Comparison of ENCODE assay signal across 7 cellular contexts in genomic region chr12:55738113-55739024, GRCh38. TPM values are rescaled to one million over a fixed set of nuclear protein-coding genes. Genes with fewer than 3 reads are reported as not detected.
DNase-seq lines count a peak whose midpoint lies in the region; ATAC-seq, FAIRE-seq and TF ChIP-seq lines count a peak whose summit lies in the region.

No MANE protein-coding gene starts in this region.

- in situ Hi-C loops in K562 (cut with MboI): loop anchor here (5.0 kb wide), 2 partner anchors 204 to 294 kb away; no protein-coding TSS in a partner anchor
- in situ Hi-C loops in gastrocnemius medialis (cut with MboI; ENCODE audit: low sequenced_read_pairs in 4 of 4): loop anchor here (5.0 to 10.0 kb wide), 4 partner anchors 79 to 204 kb away; partner anchors contain the start of genes DNAJC14 (in 1 of the 4), ORMDL2 (in 1 of the 4) and SARNP (in 1 of the 4)

- intact Hi-C loops in K562 (cut with micrococcal nuclease): loop anchor here (1.0 to 5.0 kb wide), 5 partner anchors 59 to 551 kb away; partner anchors contain the start of gene RPS26
- intact Hi-C loops in gastrocnemius medialis (cut with DNase I; ENCODE audit: low total_unique reads): loop anchor here (1.0 to 2.0 kb wide), 2 partner anchors 58 to 202 kb away; no protein-coding TSS in a partner anchor

- POLR2A ChIA-PET in K562 (lab: Yijun Ruan, JAX): interaction anchor here (0.5 to 3.7 kb wide), 23 partner anchors 9 to 978 kb away, joined by 3 to 25 read pairs (median 3); partner anchors contain the start of genes CD63, ORMDL2, PYM1 and RAB5B

- BruUV-seq in K562 (replicated peaks; lab: Mats Ljungman, UMichigan): no TSS peak

- H3K36me3 ChIP-seq in K562 (ENCODE audit: control insufficient read depth, insufficient read depth, low read length) (no peaks in the 10 kb centered on the region), gastrocnemius medialis (no peaks in the 10 kb centered on the region)

- H4K20me1 ChIP-seq in K562 (replicated peaks; ENCODE audit: control insufficient read depth, insufficient read depth, low read length): no peaks in the 10 kb centered on the region

- TF ChIP-seq POLR2A in K562 (conservative IDR thresholded peaks at IDR 0.05) (no peak), gastrocnemius medialis (IDR thresholded peaks at IDR 0.05) (no peak)

- peaks cover under 1% of the 10 kb centered on the region; the same call in 2 of the 3 replicates for H3K79me2 ChIP-seq in K562 (ENCODE audit: control insufficient read depth, insufficient read depth, low read length)

- H2AFZ ChIP-seq in K562 (ENCODE audit: low read depth, low read length): peak overlapping the region; percentile 95

- H3K9me3 ChIP-seq in K562 (replicated peaks; ENCODE audit: control insufficient read depth, insufficient read depth, low read depth, low read length) (no peaks in the 10 kb centered on the region; the same call in 1 of the 2 replicates), gastrocnemius medialis (no peaks in the 10 kb centered on the region)

- peaks cover 21 to 24% of the 10 kb centered on the region in 2 experiments for H3K4me1 ChIP-seq in K562 (replicated peaks in 1 of 2; ENCODE audit: control insufficient read depth in 2 of 2, insufficient read depth in 2 of 2, low read length in 2 of 2)
- peaks cover 6 to 11% of the 10 kb centered on the region in 2 donors for H3K4me1 ChIP-seq in gastrocnemius medialis

- peak; percentile 66 to 91 (median 85) for TF ChIP-seq CTCF in K562 (IDR thresholded peaks at IDR 0.05 in 2 of 3, conservative IDR thresholded peaks at IDR 0.05 in 1 of 3; ENCODE audit: insufficient read depth in 2 of 3, low read depth in 1 of 3, low read length in 3 of 3)
- TF ChIP-seq CTCF in gastrocnemius medialis (IDR thresholded peaks at IDR 0.05 in 4 of 5, conservative IDR thresholded peaks at IDR 0.05 in 1 of 5): peak; percentile 80 to 96 (median 85)

- peak; percentile 88 for ATAC-seq in HG02943 (IDR thresholded peaks at IDR 0.05; ENCODE audit: low read depth, unreplicated experiment)
- peak; percentile 74 for ATAC-seq in K562
- peak; percentile 70 to 79 for ATAC-seq in gastrocnemius medialis

- peak; percentile 94 for TF ChIP-seq RAD21 in K562 (CRISPR knock-in tag; conservative IDR thresholded peaks at IDR 0.05 in 1 of 2, IDR thresholded peaks at IDR 0.05 in 1 of 2)

- DNase-seq in GM18507 (ENCODE audit: extremely low spot score, insufficient read length, low read depth) (no peak), NCI-H1694 treated with DMSO at 0.1 percent for 48 hours (lab: John Stamatoyannopoulos, UW) (peak; percentile 89), T-helper 22 cell (ENCODE audit: low read depth) (peak; percentile 60), K562 (ENCODE audit: extremely low read depth in 1 of 4, low spot score in 3 of 4) (peak; percentile 57 to 85 (median 58)), gastrocnemius medialis (no peak)

- H3K9me1 ChIP-seq in K562 (ENCODE audit: control insufficient read depth, insufficient read depth, low read length): no peaks in the 10 kb centered on the region

- no peak for TF ChIP-seq EP300 in K562 (IDR thresholded peaks at IDR 0.05; ENCODE audit: low read length)

- no peaks in the 10 kb centered on the region for H3K27me3 ChIP-seq in K562 (ENCODE audit: control insufficient read depth in 2 of 2, insufficient read depth in 2 of 2, low read length in 2 of 2)
- H3K27me3 ChIP-seq in gastrocnemius medialis: no peaks in the 10 kb centered on the region

- CTCF ChIA-PET in K562 (lab: Yijun Ruan, JAX; ENCODE audit: low intra/inter-chr PET ratio): interaction anchor here (0.6 to 2.2 kb wide), 14 partner anchors 9 to 551 kb away, joined by 3 to 20 read pairs (median 4); partner anchors contain the start of genes DNAJC14, RPS26 and SMARCC2

- 8% methylated on average over 14 of the region's 14 CpGs for WGBS in K562 (ENCODE audit: insufficient coverage, low coverage, missing lambda C conversion rate)

- H3K27ac ChIP-seq in K562 (ENCODE audit: extremely low read depth, low read depth, low read length) (peak overlapping the region; percentile 27), gastrocnemius medialis (peak overlapping the region; percentile 28 to 50 (median 46))

- H3K4me3 ChIP-seq in K562: peak overlapping the region; percentile 35
- H3K4me3 ChIP-seq in iPS-11a (ENCODE audit: low read depth, low read length): peak overlapping the region; percentile 49
- H3K4me3 ChIP-seq in gastrocnemius medialis: peak overlapping the region; percentile 48 to 63 (median 59)

- peak overlapping the region; percentile 70 for H3K4me2 ChIP-seq in K562 (ENCODE audit: insufficient read depth, low read length)

- FAIRE-seq in GM18507 (lab: Jason Lieb, UNC): peak; percentile 93
- peak; percentile 93 for FAIRE-seq in K562 (lab: Jason Lieb, UNC)

- H3K9ac ChIP-seq in K562 (ENCODE audit: insufficient read depth in 1 of 2, low read depth in 2 of 2, low read length in 2 of 2): peak overlapping the region; percentile 3 to 44; a peak in 3 of 4 replicates

RNA-seq across cellular contexts. Expression of gene GDF11, which starts 4.6 kb away (rescaled TPM):
- total RNA-seq in K562 (2011; cell fraction: chromatin; rRNA removed; ENCODE audit: low replicate concordance): 9.2 and 9.9 TPM in 2 replicates
- 5.4 and 6.5 TPM in 2 replicates for total RNA-seq in K562 (2011; cell fraction: nucleolus; rRNA removed)
- total RNA-seq in K562 (2011; cell fraction: nucleoplasm; rRNA removed): 6.2 and 7.9 TPM in 2 replicates
- 2.4 and 6.5 TPM in 2 replicates for total RNA-seq in K562 (2014; rRNA removed)
- total RNA-seq in K562 (2014; rRNA removed; fragmentation: Illumina TruSeq; extraction: Trizol): 4.3 and 4.7 TPM in 2 replicates
- 4.9 and 5.2 TPM in 2 replicates for total RNA-seq in K562 (2015; rRNA removed; fragmentation: Illumina TruSeq; extraction: Trizol)
- 15.7 and 19.9 TPM in 2 replicates for total RNA-seq in K562 (2021)
- 4.2 and 4.8 TPM in 2 replicates for polyA plus RNA-seq in K562 (2011; rRNA removed)
- polyA plus RNA-seq in K562 (2011; cell fraction: cytosol; rRNA removed): 4.7 and 10.2 TPM in 2 replicates
- 4.3 and 9.6 TPM in 2 replicates for polyA plus RNA-seq in K562 (2011; cell fraction: nucleus; rRNA removed)
- 11.4 and 16.1 TPM in 2 replicates for polyA plus RNA-seq in K562 (2012)
- 10.3 and 10.5 TPM in 2 replicates for polyA plus RNA-seq in K562 (2014; fragmentation: Illumina TruSeq; extraction: Trizol)
- polyA plus RNA-seq in K562 (2014; fragmentation: Nextera tagmentation; extraction: Ambion mirVana): 1 to 10 TPM; 1.4 to 1.6 TPM
- polyA plus RNA-seq in K562 (2014; rRNA removed): 9.7 and 14.2 TPM in 2 replicates
- 2.9 and 3.7 TPM in 2 replicates for polyA minus RNA-seq in K562 (2011; rRNA and poly(A)+ RNA removed)
- polyA minus RNA-seq in K562 (2011; cell fraction: cytosol; rRNA and poly(A)+ RNA removed): 5.1 and 5.4 TPM in 2 replicates
- polyA minus RNA-seq in K562 (2011; cell fraction: nucleus; rRNA and poly(A)+ RNA removed): 2.7 and 4.2 TPM in 2 replicates
- 1 to 10 TPM in 2 of 4 donors, under 1 TPM in 2; 0.17 to 4.4 (median 1.1) TPM for total RNA-seq in gastrocnemius medialis

RNA-seq across cellular contexts. Expression of gene CD63, which starts 9.6 kb away (rescaled TPM):
- total RNA-seq in K562 (2011; cell fraction: chromatin; rRNA removed; ENCODE audit: low replicate concordance): 272 and 331 TPM in 2 replicates
- 598 and 672 TPM in 2 replicates for total RNA-seq in K562 (2011; cell fraction: nucleolus; rRNA removed)
- total RNA-seq in K562 (2011; cell fraction: nucleoplasm; rRNA removed): 455 and 604 TPM in 2 replicates
- total RNA-seq in K562 (2014; rRNA removed): 425 and 433 TPM in 2 replicates
- total RNA-seq in K562 (2014; rRNA removed; fragmentation: Illumina TruSeq; extraction: Trizol): 411 and 413 TPM in 2 replicates
- total RNA-seq in K562 (2015; rRNA removed; fragmentation: Illumina TruSeq; extraction: Trizol): 706 and 735 TPM in 2 replicates
- total RNA-seq in K562 (2021): 412 and 416 TPM in 2 replicates
- 219 and 313 TPM in 2 replicates for polyA plus RNA-seq in K562 (2011; rRNA removed)
- 416 and 450 TPM in 2 replicates for polyA plus RNA-seq in K562 (2011; cell fraction: cytosol; rRNA removed)
- 74.3 and 108 TPM in 2 replicates for polyA plus RNA-seq in K562 (2011; cell fraction: nucleus; rRNA removed)
- polyA plus RNA-seq in K562 (2012): 824 and 1,019 TPM in 2 replicates
- polyA plus RNA-seq in K562 (2014; fragmentation: Illumina TruSeq; extraction: Trizol): 408 and 431 TPM in 2 replicates
- 100 to 1,000 TPM; 531 to 576 TPM for polyA plus RNA-seq in K562 (2014; fragmentation: Nextera tagmentation; extraction: Ambion mirVana)
- 501 and 655 TPM in 2 replicates for polyA plus RNA-seq in K562 (2014; rRNA removed)
- polyA minus RNA-seq in K562 (2011; rRNA and poly(A)+ RNA removed): 261 and 331 TPM in 2 replicates
- 98.5 and 116 TPM in 2 replicates for polyA minus RNA-seq in K562 (2011; cell fraction: cytosol; rRNA and poly(A)+ RNA removed)
- polyA minus RNA-seq in K562 (2011; cell fraction: nucleus; rRNA and poly(A)+ RNA removed): 19.3 and 46.9 TPM in 2 replicates
- 1,000 to 10,000 TPM in 1 of 4 donors, 100 to 1,000 TPM in 3; 423 to 1,107 (median 634) TPM for total RNA-seq in gastrocnemius medialis

RNA-seq across cellular contexts. Expression of gene RDH5, which starts 18.2 kb away (rescaled TPM):
- total RNA-seq in K562 (2011; cell fraction: chromatin; rRNA removed; ENCODE audit: low replicate concordance): 10.5 and 25.4 TPM in 2 replicates
- 12.8 and 20.5 TPM in 2 replicates for total RNA-seq in K562 (2011; cell fraction: nucleolus; rRNA removed)
- total RNA-seq in K562 (2011; cell fraction: nucleoplasm; rRNA removed): 12.5 and 18.9 TPM in 2 replicates
- total RNA-seq in K562 (2014; rRNA removed) (1.7 TPM in 1 of 2 replicates, not detected in the other), K562 (2014; rRNA removed; fragmentation: Illumina TruSeq; extraction: Trizol) (1.1 and 1.5 TPM in 2 replicates), K562 (2015; rRNA removed; fragmentation: Illumina TruSeq; extraction: Trizol) (0.60 and 2.0 TPM in 2 replicates), K562 (2021) (1.0 and 1.5 TPM in 2 replicates), gastrocnemius medialis (10 to 100 TPM in 1 of 4 donors, 1 to 10 TPM in 3; 3.8 to 10.3 (median 7.5) TPM)
- polyA plus RNA-seq in K562 (2011; rRNA removed) (1.6 TPM in 2 replicates), K562 (2014; fragmentation: Illumina TruSeq; extraction: Trizol) (0.21 and 0.28 TPM in 2 replicates), K562 (2014; fragmentation: Nextera tagmentation; extraction: Ambion mirVana) (under 1 TPM; 0.41 to 0.46 TPM), K562 (2014; rRNA removed) (0.62 and 1.2 TPM in 2 replicates)
- 0.56 and 0.92 TPM in 2 replicates for polyA plus RNA-seq in K562 (2011; cell fraction: cytosol; rRNA removed)
- 5.6 and 6.6 TPM in 2 replicates for polyA plus RNA-seq in K562 (2011; cell fraction: nucleus; rRNA removed)
- 0.52 and 2.5 TPM in 2 replicates for polyA plus RNA-seq in K562 (2012)
- polyA minus RNA-seq in K562 (2011; rRNA and poly(A)+ RNA removed): 2.8 and 4.0 TPM in 2 replicates
- polyA minus RNA-seq in K562 (2011; cell fraction: cytosol; rRNA and poly(A)+ RNA removed): 1.1 TPM in 1 of 2 replicates, not detected in the other
- 5.1 and 6.1 TPM in 2 replicates for polyA minus RNA-seq in K562 (2011; cell fraction: nucleus; rRNA and poly(A)+ RNA removed)

RNA-seq across cellular contexts. Expression of gene BLOC1S1, which starts 22.5 kb away (rescaled TPM):
- total RNA-seq in K562 (2011; cell fraction: chromatin; rRNA removed; ENCODE audit: low replicate concordance): 9.0 and 26.9 TPM in 2 replicates
- 23.7 and 30.0 TPM in 2 replicates for total RNA-seq in K562 (2011; cell fraction: nucleolus; rRNA removed)
- 23.8 and 24.1 TPM in 2 replicates for total RNA-seq in K562 (2011; cell fraction: nucleoplasm; rRNA removed)
- 124 and 125 TPM in 2 replicates for total RNA-seq in K562 (2014; rRNA removed)
- total RNA-seq in K562 (2014; rRNA removed; fragmentation: Illumina TruSeq; extraction: Trizol): 52.1 and 75.2 TPM in 2 replicates
- 82.9 and 84.6 TPM in 2 replicates for total RNA-seq in K562 (2015; rRNA removed; fragmentation: Illumina TruSeq; extraction: Trizol)
- total RNA-seq in K562 (2021): 81.8 and 83.5 TPM in 2 replicates
- 86.4 and 95.8 TPM in 2 replicates for polyA plus RNA-seq in K562 (2011; rRNA removed)
- polyA plus RNA-seq in K562 (2011; cell fraction: cytosol; rRNA removed): 120 and 170 TPM in 2 replicates
- polyA plus RNA-seq in K562 (2011; cell fraction: nucleus; rRNA removed): 46.8 and 53.7 TPM in 2 replicates
- polyA plus RNA-seq in K562 (2012): 100 and 125 TPM in 2 replicates
- 98.8 and 108 TPM in 2 replicates for polyA plus RNA-seq in K562 (2014; fragmentation: Illumina TruSeq; extraction: Trizol)
- polyA plus RNA-seq in K562 (2014; fragmentation: Nextera tagmentation; extraction: Ambion mirVana): 100 to 1,000 TPM; 122 to 139 TPM
- polyA plus RNA-seq in K562 (2014; rRNA removed): 134 and 161 TPM in 2 replicates
- 34.1 and 43.5 TPM in 2 replicates for polyA minus RNA-seq in K562 (2011; rRNA and poly(A)+ RNA removed)
- 22.0 and 22.4 TPM in 2 replicates for polyA minus RNA-seq in K562 (2011; cell fraction: cytosol; rRNA and poly(A)+ RNA removed)
- 9.7 and 9.8 TPM in 2 replicates for polyA minus RNA-seq in K562 (2011; cell fraction: nucleus; rRNA and poly(A)+ RNA removed)
- total RNA-seq in gastrocnemius medialis: 100 to 1,000 TPM; 255 to 434 (median 300) TPM

RNA-seq across cellular contexts. Expression of gene ITGA7, which starts 30.7 kb away (rescaled TPM):
- total RNA-seq in K562 (2011; cell fraction: chromatin; rRNA removed; ENCODE audit: low replicate concordance): 5.3 and 10.3 TPM in 2 replicates
- 6.2 and 6.7 TPM in 2 replicates for total RNA-seq in K562 (2011; cell fraction: nucleolus; rRNA removed)
- 7.4 and 7.6 TPM in 2 replicates for total RNA-seq in K562 (2011; cell fraction: nucleoplasm; rRNA removed)
- total RNA-seq in K562 (2014; rRNA removed) (0.18 and 0.57 TPM in 2 replicates), K562 (2014; rRNA removed; fragmentation: Illumina TruSeq; extraction: Trizol) (0.41 and 0.55 TPM in 2 replicates), K562 (2015; rRNA removed; fragmentation: Illumina TruSeq; extraction: Trizol) (0.53 and 0.58 TPM in 2 replicates), K562 (2021) (1.9 and 2.3 TPM in 2 replicates), gastrocnemius medialis (100 to 1,000 TPM in 2 of 4 donors, 10 to 100 TPM in 2; 69.7 to 206 (median 92.0) TPM)
- polyA plus RNA-seq in K562 (2011; rRNA removed) (0.67 and 1.6 TPM in 2 replicates), K562 (2014; fragmentation: Illumina TruSeq; extraction: Trizol) (1.1 and 1.4 TPM in 2 replicates), K562 (2014; fragmentation: Nextera tagmentation; extraction: Ambion mirVana) (under 1 TPM in 1 of 2 experiments, not detected in 1; 0.11 TPM), K562 (2014; rRNA removed) (0.54 and 0.96 TPM in 2 replicates)
- polyA plus RNA-seq in K562 (2011; cell fraction: cytosol; rRNA removed): 0.89 and 0.93 TPM in 2 replicates
- polyA plus RNA-seq in K562 (2011; cell fraction: nucleus; rRNA removed): 12.9 and 17.7 TPM in 2 replicates
- 1.0 and 2.6 TPM in 2 replicates for polyA plus RNA-seq in K562 (2012)
- polyA minus RNA-seq in K562 (2011; rRNA and poly(A)+ RNA removed): 0.46 and 0.57 TPM in 2 replicates
- not detected in 2 replicates for polyA minus RNA-seq in K562 (2011; cell fraction: cytosol; rRNA and poly(A)+ RNA removed)
- polyA minus RNA-seq in K562 (2011; cell fraction: nucleus; rRNA and poly(A)+ RNA removed): 1.6 and 2.3 TPM in 2 replicates

Comparison
In these comparisons a context has a peak if more than half of its experiments do, and no peak if none do; other contexts are left out.
1. DNase-seq: peak in NCI-H1694 treated with DMSO at 0.1 percent for 48 hours (single experiment), T-helper 22 cell (single experiment) and K562 (4 of 4); none in GM18507 (single experiment) and gastrocnemius medialis (0 of 2).
2. Peak in every context shown above with its lines, with median percentiles within 50 percentile points of each other: ATAC-seq and H3K4me3 ChIP-seq.